In the genomic region with DNA sequence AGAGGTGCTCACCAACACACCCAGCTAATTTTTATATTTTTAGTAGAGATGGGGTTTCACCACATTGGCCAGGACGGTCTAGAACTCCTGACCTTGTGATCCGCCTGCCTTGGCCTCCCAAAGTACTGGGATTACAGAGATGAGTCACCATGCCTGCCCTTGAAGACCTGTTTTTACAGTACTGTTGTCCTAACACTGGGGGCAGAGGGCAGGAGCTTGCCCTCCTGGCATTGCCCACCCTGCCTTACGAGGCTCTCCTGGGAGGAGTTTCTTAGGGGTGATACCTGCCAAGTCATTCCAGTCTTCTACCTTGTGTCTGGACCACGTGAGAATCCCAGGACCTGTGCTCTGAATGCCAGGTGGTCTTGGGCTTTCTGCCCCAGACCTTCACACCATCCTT, we compare ENCODE assay signal across 23 cellular contexts. TPM values are rescaled to one million over a fixed set of nuclear protein-coding genes. Genes with fewer than 3 reads are reported as not detected.
A peak's percentile ranks its signal among the peaks of the same experiment; 100 is the strongest.
DNase-seq lines count a peak whose midpoint lies in the region; ATAC-seq and TF ChIP-seq lines count a peak whose summit lies in the region.
"Had no signal": no experiment of that assay in that cellular context is flagged by ENCODE, and none has a peak within 500 bp of the region (broad histone marks: within the 10 kb centered on the region; RNA-seq: fewer than 3 reads in every experiment).

No MANE protein-coding gene starts in this region.

- ATAC-seq in CD4-positive, CD25-positive, alpha-beta regulatory T cell (ENCODE audit: low read depth in 2 of 2), result no peak
- no peak for ATAC-seq in natural killer cell
- ATAC-seq: activated CD8-positive, alpha-beta memory T cell treated with anti-CD3 and anti-CD28 coated beads, Interleukin-2, amount 10 ng/mL, durations not matched to agents 7 days and 5 days; body of pancreas; GM12878 had no signal

- H3K36me3 Mint-ChIP-seq in CD4-positive, CD25-positive, alpha-beta regulatory T cell, result peaks cover 19% of the 10 kb centered on the region
- peaks cover 27% of the 10 kb centered on the region for H3K36me3 Mint-ChIP-seq in activated T-helper 2 cell treated with anti-CD3 and anti-CD28 coated beads, Interferon-gamma antibody, Interleukin-2, Interleukin-4, amounts not matched to agents 10 μg/mL and 5 μg/mL and 100 μg/mL, durations not matched to agents 14 hours and 24 hours and 36 hours (ENCODE audit: low read depth)
- H3K36me3 Mint-ChIP-seq in natural killer cell (no peaks in the 10 kb centered on the region), osteocyte (ENCODE audit: unreplicated experiment) (peaks cover 15% of the 10 kb centered on the region)

- no peak for DNase-seq in CD4-positive, CD25-positive, alpha-beta regulatory T cell
- peak; percentile 7 for DNase-seq in H7
- no peak for DNase-seq in activated T-helper 2 cell treated with anti-CD3 and anti-CD28 coated beads, Interferon-gamma antibody, Interleukin-2, Interleukin-4, amounts not matched to agents 10 μg/mL and 5 μg/mL and 100 μg/mL, durations not matched to agents 14 hours and 24 hours and 36 hours (ENCODE audit: low spot score)
- no peak for DNase-seq in natural killer cell
- no peak for DNase-seq in HK-2 (ENCODE audit: unreplicated experiment)
- DNase-seq in NCI-H2196 (lab: John Stamatoyannopoulos, UW; ENCODE audit: unreplicated experiment), result no peak
- DNase-seq in GM03348 (ENCODE audit: low spot score), result no peak
- no peak for DNase-seq in osteocyte (ENCODE audit: extremely low spot score, unreplicated experiment)
- DNase-seq: activated CD8-positive, alpha-beta memory T cell treated with anti-CD3 and anti-CD28 coated beads, Interleukin-2, amount 10 ng/mL, durations not matched to agents 7 days and 5 days; activated effector memory CD4-positive, alpha-beta T cell treated with anti-CD3 and anti-CD28 coated beads, Interleukin-2, amount 50 U/mL, for 16 hours; body of pancreas; DMS 273 treated with DMSO at 0.1 percent for 48 hours; NCI-H187; Right ventricle myocardium superior had no signal

- H3K27ac Mint-ChIP-seq in CD4-positive, CD25-positive, alpha-beta regulatory T cell, result no peak overlapping the region
- no peak overlapping the region for H3K27ac Mint-ChIP-seq in activated T-helper 2 cell treated with anti-CD3 and anti-CD28 coated beads, Interferon-gamma antibody, Interleukin-2, Interleukin-4, amounts not matched to agents 10 μg/mL and 5 μg/mL and 100 μg/mL, durations not matched to agents 14 hours and 24 hours and 36 hours
- H3K27ac Mint-ChIP-seq in natural killer cell (no peak overlapping the region), osteocyte (ENCODE audit: unreplicated experiment) (no peak overlapping the region)
- H3K27ac Mint-ChIP-seq: activated CD8-positive, alpha-beta memory T cell treated with anti-CD3 and anti-CD28 coated beads, Interleukin-2, amount 10 ng/mL, durations not matched to agents 7 days and 5 days had no signal

- peaks cover 5% of the 10 kb centered on the region for H3K27me3 Mint-ChIP-seq in CD4-positive, CD25-positive, alpha-beta regulatory T cell
- peaks cover under 1% of the 10 kb centered on the region for H3K27me3 Mint-ChIP-seq in activated T-helper 2 cell treated with anti-CD3 and anti-CD28 coated beads, Interferon-gamma antibody, Interleukin-2, Interleukin-4, amounts not matched to agents 10 μg/mL and 5 μg/mL and 100 μg/mL, durations not matched to agents 14 hours and 24 hours and 36 hours (ENCODE audit: low read depth)
- H3K27me3 Mint-ChIP-seq in natural killer cell (ENCODE audit: low read depth in 2 of 2) (no peaks in the 10 kb centered on the region), osteocyte (ENCODE audit: unreplicated experiment) (no peaks in the 10 kb centered on the region)

- H3K9me3 ChIP-seq in CD4-positive, CD25-positive, alpha-beta regulatory T cell (ENCODE audit: control insufficient read depth in 2 of 2, low read length in 2 of 2), result no peaks in the 10 kb centered on the region
- H3K9me3 ChIP-seq: body of pancreas, thoracic aorta had no signal

- no peaks in the 10 kb centered on the region for H3K27me3 ChIP-seq in CD4-positive, CD25-positive, alpha-beta regulatory T cell (ENCODE audit: control insufficient read depth, insufficient read depth, low read length)
- H3K27me3 ChIP-seq in H7 (ENCODE audit: control insufficient read depth, insufficient read depth, low read length), result peaks cover 12% of the 10 kb centered on the region
- H3K27me3 ChIP-seq: body of pancreas, hepatocyte had no signal

- peaks cover 4 to 54% (median 24%) of the 10 kb centered on the region in 4 donors for H3K4me1 Mint-ChIP-seq in CD4-positive, CD25-positive, alpha-beta regulatory T cell
- H3K4me1 Mint-ChIP-seq in activated T-helper 2 cell treated with anti-CD3 and anti-CD28 coated beads, Interferon-gamma antibody, Interleukin-2, Interleukin-4, amounts not matched to agents 10 μg/mL and 5 μg/mL and 100 μg/mL, durations not matched to agents 14 hours and 24 hours and 36 hours (ENCODE audit: low read depth), result peaks cover 22% of the 10 kb centered on the region
- peaks cover 5 to 36% of the 10 kb centered on the region in 2 donors for H3K4me1 Mint-ChIP-seq in natural killer cell
- peaks cover 18% of the 10 kb centered on the region for H3K4me1 Mint-ChIP-seq in osteocyte (ENCODE audit: unreplicated experiment)

- no peak overlapping the region for H3K27ac ChIP-seq in CD4-positive, CD25-positive, alpha-beta regulatory T cell (ENCODE audit: insufficient read depth, low read length, poor library complexity, severe bottlenecking)
- H3K27ac ChIP-seq: body of pancreas, coronary artery, hepatocyte, thoracic aorta had no signal

- no peaks in the 10 kb centered on the region for H3K9me3 Mint-ChIP-seq in CD4-positive, CD25-positive, alpha-beta regulatory T cell
- peaks cover under 1% of the 10 kb centered on the region for H3K9me3 Mint-ChIP-seq in activated T-helper 2 cell treated with anti-CD3 and anti-CD28 coated beads, Interferon-gamma antibody, Interleukin-2, Interleukin-4, amounts not matched to agents 10 μg/mL and 5 μg/mL and 100 μg/mL, durations not matched to agents 14 hours and 24 hours and 36 hours
- H3K9me3 Mint-ChIP-seq in natural killer cell (no peaks in the 10 kb centered on the region), osteocyte (ENCODE audit: unreplicated experiment) (no peaks in the 10 kb centered on the region)

- intact Hi-C loops in activated T-helper 2 cell treated with anti-CD3 and anti-CD28 coated beads, Interferon-gamma antibody, Interleukin-2, Interleukin-4, amounts not matched to agents 10 μg/mL and 5 μg/mL and 100 μg/mL, durations not matched to agents 14 hours and 24 hours and 36 hours (cut with micrococcal nuclease), result no loop called here
- intact Hi-C loops in natural killer cell (cut with micrococcal nuclease), result no loop called here

- TF ChIP-seq CTCF in natural killer cell (IDR thresholded peaks at IDR 0.05), result no peak
- TF ChIP-seq CTCF in osteocyte (IDR thresholded peaks at IDR 0.05), result no peak

- peak overlapping the region; percentile 56 to 98 (median 87) for H3K4me3 Mint-ChIP-seq in CD4-positive, CD25-positive, alpha-beta regulatory T cell
- H3K4me3 Mint-ChIP-seq in activated T-helper 2 cell treated with anti-CD3 and anti-CD28 coated beads, Interferon-gamma antibody, Interleukin-2, Interleukin-4, amounts not matched to agents 10 μg/mL and 5 μg/mL and 100 μg/mL, durations not matched to agents 14 hours and 24 hours and 36 hours (ENCODE audit: low read depth), result peak overlapping the region; percentile 17
- H3K4me3 Mint-ChIP-seq in natural killer cell, result peak overlapping the region; percentile 56
- no peak overlapping the region for H3K4me3 Mint-ChIP-seq in osteocyte (ENCODE audit: unreplicated experiment)

- H3K36me3 ChIP-seq in CD4-positive, CD25-positive, alpha-beta regulatory T cell (ENCODE audit: control insufficient read depth, insufficient read depth, low read length), result peaks cover 8% of the 10 kb centered on the region
- peaks cover 8% of the 10 kb centered on the region for H3K36me3 ChIP-seq in H7 (replicated peaks; ENCODE audit: control insufficient read depth, insufficient read depth, low read length)

- peaks cover 33% of the 10 kb centered on the region for H3K4me1 ChIP-seq in CD4-positive, CD25-positive, alpha-beta regulatory T cell (ENCODE audit: control insufficient read depth, insufficient read depth, low read length, poor library complexity, severe bottlenecking)

- no peak overlapping the region for H3K4me3 ChIP-seq in CD4-positive, CD25-positive, alpha-beta regulatory T cell (ENCODE audit: low read depth, low read length)
- no peak overlapping the region for H3K4me3 ChIP-seq in H7 (ENCODE audit: insufficient read depth, low read depth, low read length)
- H3K4me3 ChIP-seq: body of pancreas, coronary artery, GM12878, hepatocyte, thoracic aorta had no signal

RNA-seq across cellular contexts. Expression of a gene that starts 2.7 kb away (rescaled TPM):
- 41.4 TPM for total RNA-seq in CD4-positive, CD25-positive, alpha-beta regulatory T cell
- polyA plus RNA-seq in CD4-positive, CD25-positive, alpha-beta regulatory T cell, result 10 to 100 TPM; 25.2 to 29.4 (median 28.2) TPM
- 62.1 and 65.8 TPM in 2 replicates for total RNA-seq in H7 (2014; rRNA removed; shearing (Covaris generic))
- total RNA-seq in activated T-helper 2 cell treated with anti-CD3 and anti-CD28 coated beads, Interferon-gamma antibody, Interleukin-2, Interleukin-4, amounts not matched to agents 10 μg/mL and 5 μg/mL and 100 μg/mL, durations not matched to agents 14 hours and 24 hours and 36 hours, result 32.9 and 33.8 TPM in 2 replicates
- 10 to 100 TPM; 29.7 to 43.5 (median 40.8) TPM for total RNA-seq in natural killer cell
- 45.9 and 47.1 TPM in 2 replicates for total RNA-seq in osteocyte

RNA-seq across cellular contexts. Expression of a gene that starts 19.1 kb away (rescaled TPM):
- total RNA-seq in CD4-positive, CD25-positive, alpha-beta regulatory T cell, result not detected
- polyA plus RNA-seq in CD4-positive, CD25-positive, alpha-beta regulatory T cell, result under 1 TPM in 2 of 4 donors, not detected in 2; 0.09 to 0.17 TPM
- 2.0 and 2.3 TPM in 2 replicates for total RNA-seq in H7 (2014; rRNA removed; shearing (Covaris generic))
- total RNA-seq in activated T-helper 2 cell treated with anti-CD3 and anti-CD28 coated beads, Interferon-gamma antibody, Interleukin-2, Interleukin-4, amounts not matched to agents 10 μg/mL and 5 μg/mL and 100 μg/mL, durations not matched to agents 14 hours and 24 hours and 36 hours, result 1.2 and 2.2 TPM in 2 replicates
- not detected for total RNA-seq in natural killer cell
- 0.30 TPM in 1 of 2 replicates, not detected in the other for total RNA-seq in osteocyte
- total RNA-seq: HT1080, thoracic aorta had no signal
- polyA plus RNA-seq: neural cell had no signal

RNA-seq across cellular contexts. Expression of a gene that starts 33.1 kb away (rescaled TPM):
- not detected for total RNA-seq in CD4-positive, CD25-positive, alpha-beta regulatory T cell
- polyA plus RNA-seq in CD4-positive, CD25-positive, alpha-beta regulatory T cell, result not detected
- 0.24 and 0.30 TPM in 2 replicates for total RNA-seq in H7 (2014; rRNA removed; shearing (Covaris generic))
- not detected in 2 replicates for total RNA-seq in activated T-helper 2 cell treated with anti-CD3 and anti-CD28 coated beads, Interferon-gamma antibody, Interleukin-2, Interleukin-4, amounts not matched to agents 10 μg/mL and 5 μg/mL and 100 μg/mL, durations not matched to agents 14 hours and 24 hours and 36 hours
- total RNA-seq in natural killer cell, result not detected
- not detected in 2 replicates for total RNA-seq in osteocyte
- total RNA-seq: activated CD8-positive, alpha-beta memory T cell treated with anti-CD3 and anti-CD28 coated beads, Interleukin-2, amount 10 ng/mL, durations not matched to agents 7 days and 5 days; body of pancreas; GM12878; hepatocyte; HT1080; lung microvascular endothelial cell; NCI-H460; renal cortical epithelial cell; thoracic aorta had no signal
- polyA plus RNA-seq: GM12878 had no signal

RNA-seq across cellular contexts. Expression of a gene that starts 42.6 kb away (rescaled TPM):
- total RNA-seq in CD4-positive, CD25-positive, alpha-beta regulatory T cell, result 31.4 TPM
- 10 to 100 TPM; 43.8 to 66.4 (median 65.0) TPM for polyA plus RNA-seq in CD4-positive, CD25-positive, alpha-beta regulatory T cell
- 171 and 247 TPM in 2 replicates for total RNA-seq in H7 (2014; rRNA removed; shearing (Covaris generic))
- total RNA-seq in activated T-helper 2 cell treated with anti-CD3 and anti-CD28 coated beads, Interferon-gamma antibody, Interleukin-2, Interleukin-4, amounts not matched to agents 10 μg/mL and 5 μg/mL and 100 μg/mL, durations not matched to agents 14 hours and 24 hours and 36 hours, result 88.3 and 91.9 TPM in 2 replicates
- total RNA-seq in natural killer cell, result 10 to 100 TPM; 22.8 to 29.6 (median 27.0) TPM
- total RNA-seq in osteocyte, result 29.4 and 31.7 TPM in 2 replicates

RNA-seq across cellular contexts. Expression of a gene that starts 43.0 kb away (rescaled TPM):
- total RNA-seq in CD4-positive, CD25-positive, alpha-beta regulatory T cell, result 16.6 TPM
- 1 to 10 TPM; 3.9 to 7.7 (median 6.0) TPM for polyA plus RNA-seq in CD4-positive, CD25-positive, alpha-beta regulatory T cell
- 45.2 and 46.5 TPM in 2 replicates for total RNA-seq in H7 (2014; rRNA removed; shearing (Covaris generic))
- total RNA-seq in activated T-helper 2 cell treated with anti-CD3 and anti-CD28 coated beads, Interferon-gamma antibody, Interleukin-2, Interleukin-4, amounts not matched to agents 10 μg/mL and 5 μg/mL and 100 μg/mL, durations not matched to agents 14 hours and 24 hours and 36 hours, result 32.3 and 33.4 TPM in 2 replicates
- 10 to 100 TPM; 15.9 to 21.6 (median 16.8) TPM for total RNA-seq in natural killer cell
- total RNA-seq in osteocyte, result 9.4 and 9.8 TPM in 2 replicates
